In genomic region chr12:102702447-102703114, GRCh38 we compare ENCODE assay signal across 8 cellular contexts.
A peak's percentile ranks its signal among the peaks of the same experiment; 100 is the strongest.
DNase-seq lines count a peak whose midpoint lies in the region; ATAC-seq and TF ChIP-seq lines count a peak whose summit lies in the region.

No MANE protein-coding gene starts in this region.

- 0 out of 2 replicates have a peak, but pooled peaks cover 3% of the 10 kb centered on the region for H3K9me2 ChIP-seq in GM23338 (ENCODE audit: insufficient read depth)

- no peaks in the 10 kb centered on the region for H3K36me3 ChIP-seq in GM23338 (ENCODE audit: insufficient read depth)

- no peak overlapping the region for H3K4me2 ChIP-seq in GM23338

- H4K20me1 ChIP-seq in GM23338 (replicated peaks; ENCODE audit: insufficient read depth): no peaks in the 10 kb centered on the region

- H3K36me3 Mint-ChIP-seq in GM23338 (ENCODE audit: low read depth) (no peaks in the 10 kb centered on the region), immature natural killer cell (no peaks in the 10 kb centered on the region)

- TF ChIP-seq CTCF in GM23338 (conservative IDR thresholded peaks at IDR 0.05; ENCODE audit: low read depth in 2 of 2): peak; percentile 66 to 77

- H3K9me3 Mint-ChIP-seq in GM23338 (no peaks in the 10 kb centered on the region), immature natural killer cell (peaks cover 0 to 2% (median 0%) of the 10 kb centered on the region in 6 donors)

- no peak overlapping the region for H2AFZ ChIP-seq in GM23338

- no peak overlapping the region for H3K4me3 Mint-ChIP-seq in GM23338
- no peak overlapping the region for H3K4me3 Mint-ChIP-seq in immature natural killer cell

- H3K4me3 ChIP-seq in GM23338: no peak overlapping the region

- DNase-seq in activated CD8-positive, alpha-beta memory T cell treated with anti-CD3 and anti-CD28 coated beads for 24 hours: peak; percentile 60
- DNase-seq in activated CD8-positive, alpha-beta memory T cell treated with anti-CD3 and anti-CD28 coated beads, Interleukin-2, amount 50 U/mL, for 4 hours: no peak
- DNase-seq in GM23338 (ENCODE audit: low spot score) (peak; percentile 66), NCI-H2227 (lab: John Stamatoyannopoulos, UW; ENCODE audit: unreplicated experiment) (peak; percentile 31), amniotic epithelial cell (ENCODE audit: low read depth) (peak; percentile 58), immature natural killer cell (peak in 2 of 3 donors; percentile 2 to 7)
- peak; percentile 3 to 8 for DNase-seq in stimulated activated CD8-positive, alpha-beta memory T cell treated with anti-CD3 and anti-CD28 coated beads, Interleukin-2, amount 100 ng/mL, for 48 hours (ENCODE audit: low read depth in 2 of 2)

- no peaks in the 10 kb centered on the region for H3F3A ChIP-seq in GM23338 (replicated peaks; ENCODE audit: low read depth)

- H3K4me1 ChIP-seq in GM23338 (ENCODE audit: insufficient read depth): 0 out of 2 replicates have a peak, but pooled peaks cover 7% of the 10 kb centered on the region

- H3K27ac ChIP-seq in GM23338 (ENCODE audit: low read depth): no peak overlapping the region

- peak; percentile 45; the same call in 1 of the 3 replicates for ATAC-seq in GM23338
- ATAC-seq in GM21737 (IDR thresholded peaks at IDR 0.05; ENCODE audit: unreplicated experiment): no peak

- H3K27me3 Mint-ChIP-seq in GM23338 (ENCODE audit: insufficient read depth, low read depth, poor library complexity) (peaks cover 2% of the 10 kb centered on the region), immature natural killer cell (ENCODE audit: low read depth in 3 of 3) (peaks cover 0 to 12% (median 10%) of the 10 kb centered on the region in 3 donors)

- H3K4me1 Mint-ChIP-seq in GM23338: peaks cover 3% of the 10 kb centered on the region; the same call in 1 of the 3 replicates
- H3K4me1 Mint-ChIP-seq in immature natural killer cell: no peaks in the 10 kb centered on the region

- no peaks in the 10 kb centered on the region for H3K27me3 ChIP-seq in GM23338 (ENCODE audit: insufficient read depth)

- H3K79me2 ChIP-seq in GM23338 (replicated peaks; ENCODE audit: insufficient read depth): no peaks in the 10 kb centered on the region

- no peak overlapping the region for H3K27ac Mint-ChIP-seq in GM23338
- no peak overlapping the region for H3K27ac Mint-ChIP-seq in immature natural killer cell

TF ChIP-seq in GM23338, 12 proteins besides CTCF, POLR2A, EP300 and RAD21:
- no peak for TF ChIP-seq REST (IDR thresholded peaks at IDR 0.05; ENCODE audit: unreplicated experiment)
- no peak for TF ChIP-seq ETS1 (IDR thresholded peaks at IDR 0.05)
- TF ChIP-seq ZNF462 (CRISPR knock-in tag; IDR thresholded peaks at IDR 0.05): no peak
- TF ChIP-seq EZH2phosphoT487 (IDR thresholded peaks at IDR 0.05; ENCODE audit: unreplicated experiment): no peak
- no peak for TF ChIP-seq STAT1 (IDR thresholded peaks at IDR 0.05; ENCODE audit: unreplicated experiment)
- no peak for TF ChIP-seq ZNF331 (CRISPR knock-in tag; IDR thresholded peaks at IDR 0.05; ENCODE audit: low read depth)
- no peak for TF ChIP-seq ZNF114 (CRISPR knock-in tag; IDR thresholded peaks at IDR 0.05)
